Comparison of ENCODE assay signal across 10 cellular contexts in genomic region chr19:1860133-1860775, GRCh38. TPM values are rescaled to one million over a fixed set of nuclear protein-coding genes. Genes with fewer than 3 reads are reported as not detected.
DNase-seq lines count a peak whose midpoint lies in the region; ATAC-seq, FAIRE-seq and TF ChIP-seq lines count a peak whose summit lies in the region.
"Had no signal": no experiment of that assay in that cellular context is flagged by ENCODE, and none has a peak within 500 bp of the region (broad histone marks: within the 10 kb centered on the region; RNA-seq: fewer than 3 reads in every experiment).

No MANE protein-coding gene starts in this region.

- no peak for FAIRE-seq in HepG2 (lab: Jason Lieb, UNC)
- FAIRE-seq: frontal cortex, GM18507 had no signal

- TF ChIP-seq EP300 in HepG2 (IDR thresholded peaks at IDR 0.05; ENCODE audit: low read depth in 2 of 2, low read length in 2 of 2) (peak in 1 of 2 experiments; percentile 76; a peak in 1 of 4 replicates), HepG2 (CRISPR knock-in tag; IDR thresholded peaks at IDR 0.05; ENCODE audit: borderline replicate concordance) (no peak), transverse colon (IDR thresholded peaks at IDR 0.05; ENCODE audit: low read depth) (no peak)

- TF ChIP-seq POLR2A in HepG2 (IDR thresholded peaks at IDR 0.05; ENCODE audit: insufficient read depth in 1 of 2, low read depth in 2 of 2, low read length in 2 of 2), result peak; percentile 40 to 95; a peak in 2 of 4 replicates
- TF ChIP-seq POLR2A in transverse colon (IDR thresholded peaks at IDR 0.05), result peak; percentile 57

- H3K79me2 ChIP-seq in SU-DHL-6 (ENCODE audit: insufficient read depth, low read length) (peaks cover 57% of the 10 kb centered on the region), HepG2 (ENCODE audit: insufficient read depth, low read length) (peaks cover 62% of the 10 kb centered on the region)

- H3K27ac ChIP-seq in 22Rv1 (peak overlapping the region; percentile 93), SU-DHL-6 (ENCODE audit: low read depth, low read length) (no peak overlapping the region), HepG2 (ENCODE audit: extremely low read length, insufficient read depth, low read length) (peak overlapping the region; percentile 80), transverse colon (peak overlapping the region; percentile 91 to 96 (median 93))

- H3K9me2 ChIP-seq in SU-DHL-6 (replicated peaks; ENCODE audit: insufficient read depth, low read length), result no peaks in the 10 kb centered on the region

- H3K36me3 ChIP-seq in SU-DHL-6 (ENCODE audit: low read length) (no peaks in the 10 kb centered on the region), HepG2 (replicated peaks in 1 of 2; ENCODE audit: control insufficient read depth in 1 of 2, insufficient read depth in 2 of 2, low read length in 2 of 2) (no peaks in the 10 kb centered on the region), transverse colon (no peaks in the 10 kb centered on the region)

- POLR2A ChIA-PET in HepG2 (lab: Yijun Ruan, JAX), result interaction anchor here (1.0 kb wide), 1 partner anchor 20 kb away, joined by 3 read pairs; no protein-coding TSS in a partner anchor

- TF ChIP-seq CTCF in 22Rv1 (IDR thresholded peaks at IDR 0.05) (no peak), SU-DHL-6 (IDR thresholded peaks at IDR 0.05; ENCODE audit: insufficient read depth, low read length, poor library complexity, severe bottlenecking) (no peak), HepG2 (CRISPR knock-in tag; IDR thresholded peaks at IDR 0.05) (peak; percentile 40; the same call in 1 of the 2 replicates), transverse colon (IDR thresholded peaks at IDR 0.05) (no peak)

- in situ Hi-C loops in HepG2 (cut with HindIII; ENCODE audit: extremely low pct_ligation_motif_present, low pct_unique_long_range_greater_than_20kb), result no loop called here
- in situ Hi-C loops in transverse colon (cut with MboI; ENCODE audit: low pct_ligation_motif_present in 1 of 4, low pct_unique_long_range_greater_than_20kb in 1 of 4, low sequenced_read_pairs in 3 of 4), result no loop called here

- DNase-seq in H4 (ENCODE audit: low spot score) (peak; percentile 44), HepG2 (ENCODE audit: low spot score) (peak; percentile 92), transverse colon (peak; percentile 85), epidermal melanocyte (ENCODE audit: insufficient read length, low spot score) (no peak)
- peak; percentile 73 for DNase-seq in central memory CD4-positive, alpha-beta T cell
- no peak for DNase-seq in activated CD4-positive, CD25-positive, alpha-beta regulatory T cell (lab: John Stamatoyannopoulos, UW)

- H3K9me3 ChIP-seq in SU-DHL-6 (ENCODE audit: insufficient read depth, low read length), result no peaks in the 10 kb centered on the region
- H3K9me3 ChIP-seq in HepG2 (ENCODE audit: low read length), result no peaks in the 10 kb centered on the region
- H3K9me3 ChIP-seq in transverse colon, result no peaks in the 10 kb centered on the region

- 0% methylated on average over 11 of the region's 27 CpGs for WGBS in HepG2 (ENCODE audit: low lambda C conversion rate)
- 22% methylated on average over 15 of the region's 27 CpGs; no CpG with 5 or more reads in 1 of the 2 donors for WGBS in transverse colon (ENCODE audit: low coverage in 1 of 2), 2 donors

- H3K27me3 ChIP-seq in SU-DHL-6 (ENCODE audit: low read length) (no peaks in the 10 kb centered on the region), HepG2 (ENCODE audit: control insufficient read depth in 1 of 2, insufficient read depth in 2 of 2, low read length in 2 of 2) (no peaks in the 10 kb centered on the region; a peak in 1 of 5 replicates), transverse colon (no peaks in the 10 kb centered on the region)

- H3K4me3 ChIP-seq in SU-DHL-6 (ENCODE audit: insufficient read depth, low read length, poor library complexity, severe bottlenecking) (peak overlapping the region; percentile 95), HepG2 (replicated peaks in 1 of 3; ENCODE audit: insufficient read depth in 1 of 3, low read depth in 2 of 3, low read length in 3 of 3) (peak overlapping the region; percentile 89 to 95 (median 91)), transverse colon (peak overlapping the region in 2 of 4 donors; percentile 21 to 75)

- H3F3A ChIP-seq in SU-DHL-6 (ENCODE audit: insufficient read depth), result peaks cover 18% of the 10 kb centered on the region; the same call in 1 of the 2 replicates

- CTCF ChIA-PET in HepG2 (lab: Yijun Ruan, JAX; ENCODE audit: low intra/inter-chr PET ratio, low total read pairs), result no interaction called here

- no peak overlapping the region for H2AFZ ChIP-seq in SU-DHL-6 (ENCODE audit: low read depth, low read length, severe bottlenecking)
- no peak overlapping the region for H2AFZ ChIP-seq in HepG2 (ENCODE audit: low read length)

- ATAC-seq in HepG2, result peak; percentile 54

- intact Hi-C loops in HepG2 (cut with micrococcal nuclease; ENCODE audit: unreplicated experiment) (no loop called here), transverse colon (cut with DNase I; ENCODE audit: low total_unique reads) (no loop called here)

- H3K4me2 ChIP-seq in SU-DHL-6 (ENCODE audit: low read depth, low read length, poor library complexity, severe bottlenecking) (peak overlapping the region; percentile 66), HepG2 (ENCODE audit: low read depth, low read length) (peak overlapping the region; percentile 81)

- peaks cover 47% of the 10 kb centered on the region for H3K4me1 ChIP-seq in HepG2 (ENCODE audit: insufficient read depth, low read length)
- H3K4me1 ChIP-seq in transverse colon, result peaks cover 60 to 82% (median 71%) of the 10 kb centered on the region in 4 donors

- H4K20me1 ChIP-seq in SU-DHL-6 (ENCODE audit: low read depth, low read length), result peaks cover 6% of the 10 kb centered on the region; the same call in 1 of the 2 replicates
- peaks cover 49% of the 10 kb centered on the region for H4K20me1 ChIP-seq in HepG2 (ENCODE audit: insufficient read depth, low read length)

- peak overlapping the region; percentile 75 for H3K9ac ChIP-seq in SU-DHL-6 (ENCODE audit: low read length)
- peak overlapping the region; percentile 84 for H3K9ac ChIP-seq in HepG2 (ENCODE audit: insufficient read depth, low read depth, low read length)

- TF ChIP-seq RAD21 in HepG2 (CRISPR knock-in tag; IDR thresholded peaks at IDR 0.05), result peak; percentile 78

- BruUV-seq in HepG2 (replicated peaks; lab: Mats Ljungman, UMichigan), result no TSS peak

RNA-seq across cellular contexts. Expression of gene KLF16, which starts 3.1 kb away (rescaled TPM):
- 1.8 and 4.6 TPM in 2 replicates for total RNA-seq in H4 (2014; rRNA removed; shearing (Covaris generic))
- 6.2 and 6.7 TPM in 2 replicates for total RNA-seq in HepG2 (2016; rRNA removed; fragmentation: Illumina TruSeq; extraction: Trizol)
- total RNA-seq in HepG2 (2016; cell fraction: cytosol; rRNA removed; fragmentation: Illumina TruSeq; extraction: Trizol; ENCODE audit: low read depth), result 2.1 and 2.2 TPM in 2 replicates
- 5.5 and 5.9 TPM in 2 replicates for total RNA-seq in HepG2 (2016; cell fraction: insoluble cytoplasmic fraction; rRNA removed; fragmentation: Illumina TruSeq; extraction: Trizol)
- total RNA-seq in HepG2 (2016; cell fraction: membrane; rRNA removed; fragmentation: Illumina TruSeq; extraction: Trizol), result 8.3 and 8.9 TPM in 2 replicates
- total RNA-seq in HepG2 (2016; cell fraction: nucleus; rRNA removed; fragmentation: Illumina TruSeq; extraction: Trizol), result 4.0 and 4.8 TPM in 2 replicates
- 3.5 and 4.7 TPM in 2 replicates for polyA plus RNA-seq in HepG2 (2011; rRNA removed)
- polyA plus RNA-seq in HepG2 (2011; cell fraction: cytosol; rRNA removed), result 3.7 and 7.0 TPM in 2 replicates
- 16.7 and 31.9 TPM in 2 replicates for polyA plus RNA-seq in HepG2 (2011; cell fraction: nucleus; rRNA removed)
- polyA plus RNA-seq in HepG2 (2012), result 8.3 and 9.4 TPM in 2 replicates
- 3.2 and 3.4 TPM in 2 replicates for polyA plus RNA-seq in HepG2 (2016; cell fraction: cytosol; fragmentation: Illumina TruSeq; extraction: Trizol; ENCODE audit: low read depth)
- 12.0 and 14.3 TPM in 2 replicates for polyA plus RNA-seq in HepG2 (2016; cell fraction: insoluble cytoplasmic fraction; fragmentation: Illumina TruSeq; extraction: Trizol; ENCODE audit: low read depth)
- 8.9 and 9.3 TPM in 2 replicates for polyA plus RNA-seq in HepG2 (2016; cell fraction: membrane; fragmentation: Illumina TruSeq; extraction: Trizol; ENCODE audit: low read depth)
- polyA plus RNA-seq in HepG2 (2016; cell fraction: nucleus; fragmentation: Illumina TruSeq; extraction: Trizol; ENCODE audit: insufficient read depth, low read depth), result 11.4 and 12.0 TPM in 2 replicates
- polyA minus RNA-seq in HepG2 (2011; rRNA and poly(A)+ RNA removed; ENCODE audit: low replicate concordance), result 3.1 and 9.7 TPM in 2 replicates
- 8.9 and 15.3 TPM in 2 replicates for polyA minus RNA-seq in HepG2 (2011; cell fraction: cytosol; rRNA and poly(A)+ RNA removed)
- polyA minus RNA-seq in HepG2 (2011; cell fraction: nucleus; rRNA and poly(A)+ RNA removed), result 2.1 and 2.2 TPM in 2 replicates
- 10 to 100 TPM in 3 of 4 donors, 1 to 10 TPM in 1; 9.0 to 18.3 (median 11.6) TPM for total RNA-seq in transverse colon

RNA-seq across cellular contexts. Expression of gene REXO1, which starts 12.0 kb away (rescaled TPM):
- total RNA-seq in H4 (2014; rRNA removed; shearing (Covaris generic)), result 2.3 and 4.2 TPM in 2 replicates
- total RNA-seq in HepG2 (2016; rRNA removed; fragmentation: Illumina TruSeq; extraction: Trizol) (3.0 and 5.0 TPM in 2 replicates), transverse colon (10 to 100 TPM; 36.0 to 95.0 (median 56.3) TPM)
- total RNA-seq in HepG2 (2016; cell fraction: cytosol; rRNA removed; fragmentation: Illumina TruSeq; extraction: Trizol; ENCODE audit: low read depth), result 1.1 and 3.2 TPM in 2 replicates
- total RNA-seq in HepG2 (2016; cell fraction: insoluble cytoplasmic fraction; rRNA removed; fragmentation: Illumina TruSeq; extraction: Trizol), result 4.1 and 5.2 TPM in 2 replicates
- 3.9 and 4.2 TPM in 2 replicates for total RNA-seq in HepG2 (2016; cell fraction: membrane; rRNA removed; fragmentation: Illumina TruSeq; extraction: Trizol)
- total RNA-seq in HepG2 (2016; cell fraction: nucleus; rRNA removed; fragmentation: Illumina TruSeq; extraction: Trizol), result 6.0 and 7.6 TPM in 2 replicates
- polyA plus RNA-seq in HepG2 (2011; rRNA removed), result 11.2 and 13.0 TPM in 2 replicates
- polyA plus RNA-seq in HepG2 (2011; cell fraction: cytosol; rRNA removed), result 8.7 and 9.8 TPM in 2 replicates
- polyA plus RNA-seq in HepG2 (2011; cell fraction: nucleus; rRNA removed), result 91.1 and 123 TPM in 2 replicates
- 13.8 and 15.4 TPM in 2 replicates for polyA plus RNA-seq in HepG2 (2012)
- 1.7 and 1.8 TPM in 2 replicates for polyA plus RNA-seq in HepG2 (2016; cell fraction: cytosol; fragmentation: Illumina TruSeq; extraction: Trizol; ENCODE audit: low read depth)
- polyA plus RNA-seq in HepG2 (2016; cell fraction: insoluble cytoplasmic fraction; fragmentation: Illumina TruSeq; extraction: Trizol; ENCODE audit: low read depth), result 7.3 and 10.0 TPM in 2 replicates
- 5.1 and 5.3 TPM in 2 replicates for polyA plus RNA-seq in HepG2 (2016; cell fraction: membrane; fragmentation: Illumina TruSeq; extraction: Trizol; ENCODE audit: low read depth)
- 39.5 and 44.1 TPM in 2 replicates for polyA plus RNA-seq in HepG2 (2016; cell fraction: nucleus; fragmentation: Illumina TruSeq; extraction: Trizol; ENCODE audit: insufficient read depth, low read depth)
- 16.3 and 19.1 TPM in 2 replicates for polyA minus RNA-seq in HepG2 (2011; rRNA and poly(A)+ RNA removed; ENCODE audit: low replicate concordance)
- 5.5 and 7.7 TPM in 2 replicates for polyA minus RNA-seq in HepG2 (2011; cell fraction: cytosol; rRNA and poly(A)+ RNA removed)
- 9.3 and 10.8 TPM in 2 replicates for polyA minus RNA-seq in HepG2 (2011; cell fraction: nucleus; rRNA and poly(A)+ RNA removed)

RNA-seq across cellular contexts. Expression of gene ABHD17A, which starts 25.0 kb away (rescaled TPM):
- total RNA-seq in H4 (2014; rRNA removed; shearing (Covaris generic)), result 20.2 and 40.6 TPM in 2 replicates
- total RNA-seq in HepG2 (2016; rRNA removed; fragmentation: Illumina TruSeq; extraction: Trizol) (27.9 and 40.8 TPM in 2 replicates), transverse colon (100 to 1,000 TPM in 3 of 4 donors, 10 to 100 TPM in 1; 90.0 to 179 (median 140) TPM)
- total RNA-seq in HepG2 (2016; cell fraction: cytosol; rRNA removed; fragmentation: Illumina TruSeq; extraction: Trizol; ENCODE audit: low read depth), result 52.2 and 64.4 TPM in 2 replicates
- 24.0 and 37.3 TPM in 2 replicates for total RNA-seq in HepG2 (2016; cell fraction: insoluble cytoplasmic fraction; rRNA removed; fragmentation: Illumina TruSeq; extraction: Trizol)
- total RNA-seq in HepG2 (2016; cell fraction: membrane; rRNA removed; fragmentation: Illumina TruSeq; extraction: Trizol), result 65.2 and 82.2 TPM in 2 replicates
- 17.1 and 19.3 TPM in 2 replicates for total RNA-seq in HepG2 (2016; cell fraction: nucleus; rRNA removed; fragmentation: Illumina TruSeq; extraction: Trizol)
- polyA plus RNA-seq in HepG2 (2011; rRNA removed), result 27.7 and 44.6 TPM in 2 replicates
- polyA plus RNA-seq in HepG2 (2011; cell fraction: cytosol; rRNA removed), result 25.9 and 53.1 TPM in 2 replicates
- 72.5 and 83.8 TPM in 2 replicates for polyA plus RNA-seq in HepG2 (2011; cell fraction: nucleus; rRNA removed)
- 11.9 and 16.2 TPM in 2 replicates for polyA plus RNA-seq in HepG2 (2012)
- 51.0 and 62.5 TPM in 2 replicates for polyA plus RNA-seq in HepG2 (2016; cell fraction: cytosol; fragmentation: Illumina TruSeq; extraction: Trizol; ENCODE audit: low read depth)
- 25.3 and 27.0 TPM in 2 replicates for polyA plus RNA-seq in HepG2 (2016; cell fraction: insoluble cytoplasmic fraction; fragmentation: Illumina TruSeq; extraction: Trizol; ENCODE audit: low read depth)
- 54.6 and 60.4 TPM in 2 replicates for polyA plus RNA-seq in HepG2 (2016; cell fraction: membrane; fragmentation: Illumina TruSeq; extraction: Trizol; ENCODE audit: low read depth)
- polyA plus RNA-seq in HepG2 (2016; cell fraction: nucleus; fragmentation: Illumina TruSeq; extraction: Trizol; ENCODE audit: insufficient read depth, low read depth), result 38.7 and 42.0 TPM in 2 replicates
- polyA minus RNA-seq in HepG2 (2011; rRNA and poly(A)+ RNA removed; ENCODE audit: low replicate concordance), result 15.0 and 50.9 TPM in 2 replicates
- 17.2 and 18.0 TPM in 2 replicates for polyA minus RNA-seq in HepG2 (2011; cell fraction: cytosol; rRNA and poly(A)+ RNA removed)
- polyA minus RNA-seq in HepG2 (2011; cell fraction: nucleus; rRNA and poly(A)+ RNA removed), result 5.7 and 5.8 TPM in 2 replicates

RNA-seq across cellular contexts. Expression of gene ADAT3, which starts 44.9 kb away (rescaled TPM):
- 0.93 and 1.0 TPM in 2 replicates for total RNA-seq in H4 (2014; rRNA removed; shearing (Covaris generic))
- total RNA-seq in HepG2 (2016; rRNA removed; fragmentation: Illumina TruSeq; extraction: Trizol) (2.0 and 3.5 TPM in 2 replicates), transverse colon (10 to 100 TPM; 18.7 to 73.2 (median 30.3) TPM)
- total RNA-seq in HepG2 (2016; cell fraction: cytosol; rRNA removed; fragmentation: Illumina TruSeq; extraction: Trizol; ENCODE audit: low read depth), result 0.79 and 0.81 TPM in 2 replicates
- total RNA-seq in HepG2 (2016; cell fraction: insoluble cytoplasmic fraction; rRNA removed; fragmentation: Illumina TruSeq; extraction: Trizol), result 1.7 and 3.1 TPM in 2 replicates
- total RNA-seq in HepG2 (2016; cell fraction: membrane; rRNA removed; fragmentation: Illumina TruSeq; extraction: Trizol), result 1.7 and 2.1 TPM in 2 replicates
- total RNA-seq in HepG2 (2016; cell fraction: nucleus; rRNA removed; fragmentation: Illumina TruSeq; extraction: Trizol), result 1.5 and 1.9 TPM in 2 replicates
- 0.95 and 1.4 TPM in 2 replicates for polyA plus RNA-seq in HepG2 (2011; rRNA removed)
- polyA plus RNA-seq in HepG2 (2011; cell fraction: cytosol; rRNA removed), result 0.94 and 1.7 TPM in 2 replicates
- polyA plus RNA-seq in HepG2 (2011; cell fraction: nucleus; rRNA removed), result 6.4 and 7.8 TPM in 2 replicates
- 1.3 and 1.7 TPM in 2 replicates for polyA plus RNA-seq in HepG2 (2012)
- polyA plus RNA-seq in HepG2 (2016; cell fraction: cytosol; fragmentation: Illumina TruSeq; extraction: Trizol; ENCODE audit: low read depth), result 0.68 TPM in 2 replicates
- 2.8 and 3.5 TPM in 2 replicates for polyA plus RNA-seq in HepG2 (2016; cell fraction: insoluble cytoplasmic fraction; fragmentation: Illumina TruSeq; extraction: Trizol; ENCODE audit: low read depth)
- polyA plus RNA-seq in HepG2 (2016; cell fraction: membrane; fragmentation: Illumina TruSeq; extraction: Trizol; ENCODE audit: low read depth), result 1.1 and 1.4 TPM in 2 replicates
- 5.0 and 6.1 TPM in 2 replicates for polyA plus RNA-seq in HepG2 (2016; cell fraction: nucleus; fragmentation: Illumina TruSeq; extraction: Trizol; ENCODE audit: insufficient read depth, low read depth)
- 2.1 and 3.8 TPM in 2 replicates for polyA minus RNA-seq in HepG2 (2011; rRNA and poly(A)+ RNA removed; ENCODE audit: low replicate concordance)
- 1.3 and 1.6 TPM in 2 replicates for polyA minus RNA-seq in HepG2 (2011; cell fraction: cytosol; rRNA and poly(A)+ RNA removed)
- 2.3 and 2.6 TPM in 2 replicates for polyA minus RNA-seq in HepG2 (2011; cell fraction: nucleus; rRNA and poly(A)+ RNA removed)

RNA-seq across cellular contexts. Expression of gene SCAMP4, which starts 44.9 kb away (rescaled TPM):
- total RNA-seq in H4 (2014; rRNA removed; shearing (Covaris generic)), result 66.3 and 68.3 TPM in 2 replicates
- total RNA-seq in HepG2 (2016; rRNA removed; fragmentation: Illumina TruSeq; extraction: Trizol) (10.8 and 13.7 TPM in 2 replicates), transverse colon (100 to 1,000 TPM in 1 of 4 donors, 10 to 100 TPM in 3; 25.1 to 119 (median 86.6) TPM)
- 4.4 and 5.1 TPM in 2 replicates for total RNA-seq in HepG2 (2016; cell fraction: cytosol; rRNA removed; fragmentation: Illumina TruSeq; extraction: Trizol; ENCODE audit: low read depth)
- 9.1 and 12.6 TPM in 2 replicates for total RNA-seq in HepG2 (2016; cell fraction: insoluble cytoplasmic fraction; rRNA removed; fragmentation: Illumina TruSeq; extraction: Trizol)
- total RNA-seq in HepG2 (2016; cell fraction: membrane; rRNA removed; fragmentation: Illumina TruSeq; extraction: Trizol), result 10.1 and 10.7 TPM in 2 replicates
- 24.2 and 31.8 TPM in 2 replicates for total RNA-seq in HepG2 (2016; cell fraction: nucleus; rRNA removed; fragmentation: Illumina TruSeq; extraction: Trizol)
- 10.7 and 12.8 TPM in 2 replicates for polyA plus RNA-seq in HepG2 (2011; rRNA removed)
- 7.6 and 8.7 TPM in 2 replicates for polyA plus RNA-seq in HepG2 (2011; cell fraction: cytosol; rRNA removed)
- polyA plus RNA-seq in HepG2 (2011; cell fraction: nucleus; rRNA removed), result 43.5 and 55.3 TPM in 2 replicates
- 21.8 and 32.2 TPM in 2 replicates for polyA plus RNA-seq in HepG2 (2012)
- 5.1 and 6.4 TPM in 2 replicates for polyA plus RNA-seq in HepG2 (2016; cell fraction: cytosol; fragmentation: Illumina TruSeq; extraction: Trizol; ENCODE audit: low read depth)
- polyA plus RNA-seq in HepG2 (2016; cell fraction: insoluble cytoplasmic fraction; fragmentation: Illumina TruSeq; extraction: Trizol; ENCODE audit: low read depth), result 10.3 and 13.4 TPM in 2 replicates
- 11.5 and 11.6 TPM in 2 replicates for polyA plus RNA-seq in HepG2 (2016; cell fraction: membrane; fragmentation: Illumina TruSeq; extraction: Trizol; ENCODE audit: low read depth)
- 69.4 and 71.5 TPM in 2 replicates for polyA plus RNA-seq in HepG2 (2016; cell fraction: nucleus; fragmentation: Illumina TruSeq; extraction: Trizol; ENCODE audit: insufficient read depth, low read depth)
- polyA minus RNA-seq in HepG2 (2011; rRNA and poly(A)+ RNA removed; ENCODE audit: low replicate concordance), result 14.8 and 32.0 TPM in 2 replicates
- 35.3 TPM in 2 replicates for polyA minus RNA-seq in HepG2 (2011; cell fraction: cytosol; rRNA and poly(A)+ RNA removed)
- polyA minus RNA-seq in HepG2 (2011; cell fraction: nucleus; rRNA and poly(A)+ RNA removed), result 13.2 and 15.5 TPM in 2 replicates

Comparison
In these comparisons a context has a peak if more than half of its experiments do, and no peak if none do; other contexts are left out.
1. DNase-seq: peak in H4 (single experiment), central memory CD4-positive, alpha-beta T cell (single experiment), HepG2 (single experiment) and transverse colon (single experiment); none in epidermal melanocyte (single experiment) and activated CD4-positive, CD25-positive, alpha-beta regulatory T cell (0 of 4).